In the genomic region with DNA sequence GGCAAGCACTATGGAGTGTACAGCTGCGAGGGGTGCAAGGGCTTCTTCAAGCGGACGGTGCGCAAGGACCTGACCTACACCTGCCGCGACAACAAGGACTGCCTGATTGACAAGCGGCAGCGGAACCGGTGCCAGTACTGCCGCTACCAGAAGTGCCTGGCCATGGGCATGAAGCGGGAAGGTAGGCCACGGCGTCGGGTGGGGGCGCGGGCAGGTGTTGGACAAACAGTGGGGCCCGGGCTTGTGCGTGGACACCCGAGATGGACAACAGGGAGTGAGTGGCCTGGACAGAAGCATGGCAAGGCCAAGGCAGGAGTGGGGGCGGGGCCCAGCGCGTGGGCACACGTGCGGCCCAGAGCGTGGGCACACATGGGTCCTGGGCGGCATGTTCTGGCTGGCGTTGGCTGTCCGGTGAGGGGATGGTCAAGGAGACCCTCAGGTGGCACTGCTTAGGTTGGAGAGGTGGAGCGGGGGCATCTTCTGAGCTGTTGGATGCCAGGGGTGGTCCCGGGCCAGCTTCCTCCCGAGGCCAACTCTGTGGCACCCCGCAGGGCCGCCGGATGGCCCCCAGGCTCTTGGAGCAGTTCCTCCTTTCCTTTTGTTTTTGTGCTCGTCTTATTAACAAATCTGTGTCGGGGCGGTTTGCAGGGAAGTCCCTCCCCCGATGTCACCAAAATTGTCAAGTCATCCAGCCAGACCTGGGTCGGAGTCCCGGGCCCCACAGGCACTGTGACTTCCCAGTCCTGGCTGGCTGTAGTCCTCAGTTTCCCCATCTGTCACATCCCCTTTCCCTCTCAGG, we compare ENCODE assay signal across 17 cellular contexts.
A peak's percentile ranks its signal among the peaks of the same experiment; 100 is the strongest.
DNase-seq lines count a peak whose midpoint lies in the region; FAIRE-seq and TF ChIP-seq lines count a peak whose summit lies in the region.
"Had no signal": no experiment of that assay in that cellular context is flagged by ENCODE, and none has a peak within 500 bp of the region (broad histone marks: within the 10 kb centered on the region; RNA-seq: fewer than 3 reads in every experiment).

No MANE protein-coding gene starts in this region.

- no peaks in the 10 kb centered on the region for H3K9me3 ChIP-seq in H1 (ENCODE audit: insufficient read depth in 2 of 2, low read depth in 1 of 2, low read length in 1 of 2)
- no peaks in the 10 kb centered on the region for H3K9me3 ChIP-seq in skeletal muscle tissue (ENCODE audit: control insufficient read depth in 3 of 3, low read length in 3 of 3)

- H3K4me3 Mint-ChIP-seq in T-helper 2 cell treated with Interferon-gamma antibody and Interleukin-4, amounts not matched to agents 5 μg/mL and 100 μg/mL, for 36 hours: no peak overlapping the region
- H3K4me3 Mint-ChIP-seq: activated naive CD4-positive, alpha-beta T cell treated with anti-CD3 and anti-CD28 coated beads for 36 hours; stimulated activated memory B cell treated with anti-CD40 and anti-IgM and Interleukin-4, amounts not matched to agents 10 μg/mL and 1 μg/mL and 100 μg/mL, for 72 hours had no signal

- H3K4ac ChIP-seq in H1 (replicated peaks; ENCODE audit: insufficient read length, low read depth, low read length): no peak overlapping the region

- CTCF ChIA-PET in H1 (lab: Charles Lee; ENCODE audit: partially characterized antibody): interaction anchor here (0.7 to 1.5 kb wide), 2 partner anchors 9 to 152 kb away, joined by 3 read pairs; no protein-coding TSS in a partner anchor

- TF ChIP-seq CTCF in H1 (IDR thresholded peaks at IDR 0.05; ENCODE audit: control extremely low read depth in 1 of 3, insufficient read depth in 1 of 3, low read depth in 1 of 3, low read length in 3 of 3): no peak

- no peak overlapping the region for H2BK15ac ChIP-seq in H1 (ENCODE audit: low read length)

- no peak overlapping the region for H3K4me2 ChIP-seq in H1 (ENCODE audit: insufficient read depth in 1 of 2, low read depth in 2 of 2, low read length in 2 of 2)

- H3K9ac ChIP-seq in H1 (replicated peaks in 1 of 4; ENCODE audit: extremely low read depth in 1 of 4, low read depth in 3 of 4, low read length in 3 of 4) (no peak overlapping the region), skeletal muscle tissue (ENCODE audit: low read depth in 1 of 3, low read length in 3 of 3) (peak overlapping the region; percentile 51 to 91 (median 73))

- H3K14ac ChIP-seq in H1 (ENCODE audit: insufficient read length): no peak overlapping the region

- TF ChIP-seq RAD21 in H1 (IDR thresholded peaks at IDR 0.05 in 1 of 2, conservative IDR thresholded peaks at IDR 0.05 in 1 of 2; ENCODE audit: low read depth in 2 of 2, low read length in 2 of 2): no peak

- no peak overlapping the region for H4K5ac ChIP-seq in H1 (ENCODE audit: insufficient read length, low read depth, low read length)

- no peak overlapping the region for H2AK5ac ChIP-seq in H1 (ENCODE audit: low read depth, low read length)

- peaks cover 8% of the 10 kb centered on the region; the same call in 1 of the 2 replicates for H3K79me1 ChIP-seq in H1 (ENCODE audit: low read depth, low read length)

- no peaks in the 10 kb centered on the region; the same call in 1 of the 2 replicates for H3K23me2 ChIP-seq in H1 (ENCODE audit: low read depth, low read length)

- H3K36me3 ChIP-seq in H1 (ENCODE audit: control insufficient read depth in 2 of 4, insufficient read depth in 4 of 4, low read length in 3 of 4) (no peaks in the 10 kb centered on the region), skeletal muscle tissue (ENCODE audit: control insufficient read depth in 3 of 3, insufficient read depth in 3 of 3, low read length in 3 of 3) (peaks cover 0 to 5% (median 5%) of the 10 kb centered on the region in 3 donors)

- H3K79me2 ChIP-seq in H1 (ENCODE audit: control insufficient read depth in 1 of 2, insufficient read depth in 2 of 2, low read length in 2 of 2): no peaks in the 10 kb centered on the region

- 87% methylated on average over 40 of the region's 40 CpGs; no CpG with 5 or more reads in 1 of the 2 experiments for WGBS in H1 (ENCODE audit: extremely low coverage in 1 of 2, insufficient coverage in 1 of 2, insufficient read length in 1 of 2, insufficient replicate concordance in 2 of 2, low coverage in 1 of 2, low lambda C conversion rate in 2 of 2, missing lambda C conversion rate in 1 of 2), 2 experiments

- TF ChIP-seq EP300 in H1 (IDR thresholded peaks at IDR 0.05; ENCODE audit: borderline replicate concordance in 1 of 2, low read depth in 2 of 2, low read length in 2 of 2): no peak

- H2BK12ac ChIP-seq in H1 (ENCODE audit: low read depth, low read length): peak overlapping the region; percentile 39; the same call in 1 of the 2 replicates

- H4K20me1 ChIP-seq in H1 (replicated peaks in 1 of 2; ENCODE audit: control insufficient read depth in 1 of 2, insufficient read depth in 2 of 2, low read length in 2 of 2): peaks cover 2 to 3% of the 10 kb centered on the region in 2 experiments

- no peaks in the 10 kb centered on the region for H3K27me3 Mint-ChIP-seq in T-helper 2 cell treated with Interferon-gamma antibody and Interleukin-4, amounts not matched to agents 5 μg/mL and 100 μg/mL, for 36 hours (ENCODE audit: low read depth)
- H3K27me3 Mint-ChIP-seq: progenitor cell of endocrine pancreas; stimulated activated memory B cell treated with anti-CD40 and anti-IgM and Interleukin-4, amounts not matched to agents 10 μg/mL and 1 μg/mL and 100 μg/mL, for 72 hours had no signal

- no peak overlapping the region for H3K23ac ChIP-seq in H1 (ENCODE audit: insufficient read length)

- peak overlapping the region; percentile 78; the same call in 1 of the 2 replicates for H2BK5ac ChIP-seq in H1 (ENCODE audit: low read depth, low read length)

- H3K27me3 ChIP-seq in H1 (replicated peaks in 1 of 4; ENCODE audit: control insufficient read depth in 3 of 4, extremely low read depth in 1 of 4, insufficient read depth in 3 of 4, low read length in 3 of 4) (no peaks in the 10 kb centered on the region), skeletal muscle tissue (ENCODE audit: control insufficient read depth in 3 of 3, insufficient read depth in 3 of 3, low read length in 3 of 3) (no peaks in the 10 kb centered on the region)

- no peak overlapping the region for H2AFZ ChIP-seq in H1 (ENCODE audit: low read length)

- H2BK120ac ChIP-seq in H1 (replicated peaks; ENCODE audit: low read depth, low read length): no peak overlapping the region

- no peaks in the 10 kb centered on the region for H3K36me3 Mint-ChIP-seq in T-helper 2 cell treated with Interferon-gamma antibody and Interleukin-4, amounts not matched to agents 5 μg/mL and 100 μg/mL, for 36 hours (ENCODE audit: low read depth)
- H3K36me3 Mint-ChIP-seq: stimulated activated memory B cell treated with anti-CD40 and anti-IgM and Interleukin-4, amounts not matched to agents 10 μg/mL and 1 μg/mL and 100 μg/mL, for 72 hours had no signal

- H3K4me1 ChIP-seq in H1 (replicated peaks in 1 of 4; ENCODE audit: control insufficient read depth in 3 of 4, insufficient read depth in 4 of 4, low read length in 3 of 4) (peaks cover 0 to 26% (median 11%) of the 10 kb centered on the region in 4 experiments; a peak in 4 of 7 replicates), skeletal muscle tissue (ENCODE audit: control insufficient read depth in 3 of 3, insufficient read depth in 3 of 3, low read length in 3 of 3) (peaks cover 98 to 100% (median 100%) of the 10 kb centered on the region in 3 donors)

- POLR2A ChIA-PET in H1 (lab: Charles Lee; ENCODE audit: partially characterized antibody): no interaction called here

- no peak overlapping the region for H3K18ac ChIP-seq in H1 (ENCODE audit: extremely low read depth, low read length)

- DNase-seq in GF-D8 (lab: John Stamatoyannopoulos, UW) (peak; percentile 7), NOMO-1 treated with DMSO at 0.1 percent for 48 hours (lab: John Stamatoyannopoulos, UW; ENCODE audit: unreplicated experiment) (peak; percentile 83), H1 (ENCODE audit: low read depth in 1 of 2, low spot score in 2 of 2) (no peak), substantia nigra (lab: John Stamatoyannopoulos, UW) (no peak), NCI-H1105 treated with DMSO at 0.1 percent for 48 hours (lab: John Stamatoyannopoulos, UW) (no peak), RCC 7860 (ENCODE audit: low spot score) (no peak)
- no peak for DNase-seq in T-helper 2 cell treated with Interferon-gamma antibody and Interleukin-4, amounts not matched to agents 5 μg/mL and 100 μg/mL, for 36 hours (ENCODE audit: low spot score)
- DNase-seq: activated naive CD4-positive, alpha-beta T cell treated with anti-CD3 and anti-CD28 coated beads for 36 hours; CD8-positive, alpha-beta T cell; central memory CD4-positive, alpha-beta T cell; GDM1; NCI-H446 treated with DMSO at 0.1 percent for 48 hours; stimulated activated CD4-positive, alpha-beta T cell treated with anti-CD3 and anti-CD28 coated beads, Interleukin-4, amount 100 ng/mL, for 1 hour had no signal

- H3K27ac Mint-ChIP-seq in T-helper 2 cell treated with Interferon-gamma antibody and Interleukin-4, amounts not matched to agents 5 μg/mL and 100 μg/mL, for 36 hours: no peak overlapping the region
- H3K27ac Mint-ChIP-seq: activated naive CD4-positive, alpha-beta T cell treated with anti-CD3 and anti-CD28 coated beads for 36 hours; CD8-positive, alpha-beta T cell; progenitor cell of endocrine pancreas had no signal

- H3K27ac ChIP-seq in H1 (ENCODE audit: low read depth, low read length) (no peak overlapping the region), skeletal muscle tissue (ENCODE audit: low read depth, low read length) (peak overlapping the region; percentile 91), substantia nigra (ENCODE audit: low read depth, low read length, poor library complexity, severe bottlenecking) (no peak overlapping the region)

- H3K9me3 Mint-ChIP-seq in T-helper 2 cell treated with Interferon-gamma antibody and Interleukin-4, amounts not matched to agents 5 μg/mL and 100 μg/mL, for 36 hours: no peaks in the 10 kb centered on the region
- H3K9me3 Mint-ChIP-seq: activated naive CD4-positive, alpha-beta T cell treated with anti-CD3 and anti-CD28 coated beads for 36 hours; CD8-positive, alpha-beta T cell; stimulated activated memory B cell treated with anti-CD40 and anti-IgM and Interleukin-4, amounts not matched to agents 10 μg/mL and 1 μg/mL and 100 μg/mL, for 72 hours had no signal

- peaks cover 16% of the 10 kb centered on the region for H3K4me1 Mint-ChIP-seq in T-helper 2 cell treated with Interferon-gamma antibody and Interleukin-4, amounts not matched to agents 5 μg/mL and 100 μg/mL, for 36 hours (ENCODE audit: low read depth)

- no peak for FAIRE-seq in H1 (lab: Jason Lieb, UNC)
- FAIRE-seq in RCC 7860 (lab: Jason Lieb, UNC): no peak
- FAIRE-seq: TTC549 had no signal

- no peak overlapping the region for H3K56ac ChIP-seq in H1 (replicated peaks; ENCODE audit: insufficient read length, low read depth, low read length)

- H4K8ac ChIP-seq in H1 (ENCODE audit: extremely low read depth, insufficient read depth, low read length): peak overlapping the region; percentile 68; the same call in 1 of the 2 replicates

- H4K91ac ChIP-seq in H1 (replicated peaks; ENCODE audit: insufficient read length, low read length): no peak overlapping the region

- TF ChIP-seq POLR2A in H1 (IDR thresholded peaks at IDR 0.05; ENCODE audit: control extremely low read depth in 1 of 2, low read depth in 2 of 2, low read length in 2 of 2): no peak

- H3K4me3 ChIP-seq in H1 (ENCODE audit: extremely low read depth in 1 of 4, insufficient read depth in 2 of 4, low read depth in 3 of 4, low read length in 4 of 4) (no peak overlapping the region), skeletal muscle tissue (ENCODE audit: low read length in 3 of 3) (peak overlapping the region in 2 of 3 donors; percentile 43 to 52)

- 0 out of 2 replicates have a peak overlapping the region, but pooled peaks have one; percentile 48 for H2BK20ac ChIP-seq in H1 (ENCODE audit: low read length)

Comparison
In these comparisons a context has a peak if more than half of its experiments do, and no peak if none do; other contexts are left out.
1. DNase-seq: peak in GF-D8 (single experiment) and NOMO-1 treated with DMSO at 0.1 percent for 48 hours (single experiment); none in H1 (0 of 2), substantia nigra (0 of 49), NCI-H1105 treated with DMSO at 0.1 percent for 48 hours (single experiment), T-helper 2 cell treated with Interferon-gamma antibody and Interleukin-4, amounts not matched to agents 5 μg/mL and 100 μg/mL, for 36 hours (single experiment) and RCC 7860 (single experiment).
2. H3K4me3 ChIP-seq: peak in skeletal muscle tissue (2 of 3); none in H1 (0 of 4).
3. H3K9ac ChIP-seq: peak in skeletal muscle tissue (3 of 3); none in H1 (0 of 4).